19 cellular contexts compared by ENCODE assay signal in genomic region chr12:4443616-4444015, GRCh38. TPM values are rescaled to one million over a fixed set of nuclear protein-coding genes. Genes with fewer than 3 reads are reported as not detected.
"Had no signal": no experiment of that assay in that cellular context is flagged by ENCODE, and none has a peak within 500 bp of the region (broad histone marks: within the 10 kb centered on the region; RNA-seq: fewer than 3 reads in every experiment).

No MANE protein-coding gene starts in this region.

- H3K4me3 Mint-ChIP-seq: activated naive CD4-positive, alpha-beta T cell treated with anti-CD3 and anti-CD28 coated beads for 36 hours; activated naive CD8-positive, alpha-beta T cell treated with anti-CD3 and anti-CD28 coated beads, Interleukin-2, amount 50 U/mL, for 24 hours; nephron; T-cell had no signal

- H3K4me1 ChIP-seq: right lobe of liver, thyroid gland, vagina had no signal

- DNase-seq: activated CD4-positive, alpha-beta T cell treated with anti-CD3 and anti-CD28 coated beads, Interleukin-2, amount 50 U/mL, for 1 hour; activated naive CD4-positive, alpha-beta T cell treated with anti-CD3 and anti-CD28 coated beads for 36 hours; activated naive CD8-positive, alpha-beta T cell treated with anti-CD3 and anti-CD28 coated beads, Interleukin-2, amount 50 U/mL, for 24 hours; activated T-cell treated with anti-CD3 and anti-CD28 coated beads for 4 hours; aorta; effector memory CD4-positive, alpha-beta T cell; heart left ventricle; right lobe of liver; stimulated activated CD4-positive, alpha-beta T cell treated with anti-CD3 and anti-CD28 coated beads, Interleukin-1b, Interleukin-23, amount 100 ng/mL, for 48 hours; T-cell; T-helper 9 cell; thyroid gland had no signal

- FAIRE-seq: frontal cortex had no signal

- H3K36me3 Mint-ChIP-seq: T-cell had no signal

- H3K9me3 ChIP-seq: heart left ventricle, right lobe of liver, thyroid gland, vagina had no signal

- H3K9me3 Mint-ChIP-seq: activated naive CD4-positive, alpha-beta T cell treated with anti-CD3 and anti-CD28 coated beads for 36 hours; activated naive CD8-positive, alpha-beta T cell treated with anti-CD3 and anti-CD28 coated beads, Interleukin-2, amount 50 U/mL, for 24 hours; nephron; T-cell had no signal

- H3K27ac Mint-ChIP-seq: activated naive CD4-positive, alpha-beta T cell treated with anti-CD3 and anti-CD28 coated beads for 36 hours; activated naive CD8-positive, alpha-beta T cell treated with anti-CD3 and anti-CD28 coated beads, Interleukin-2, amount 50 U/mL, for 24 hours; nephron; T-cell had no signal

- H3K27me3 ChIP-seq: right lobe of liver, thyroid gland, vagina had no signal

- H3K4me3 ChIP-seq: heart left ventricle, right lobe of liver, thyroid gland, vagina had no signal

- ATAC-seq: activated CD4-positive, CD25-positive, alpha-beta regulatory T cell treated with anti-CD3 and anti-CD28 coated beads, Interleukin-2, amount 50 U/mL, for 24 hours; activated naive CD8-positive, alpha-beta T cell treated with anti-CD3 and anti-CD28 coated beads, Interleukin-2, amount 50 U/mL, for 24 hours; heart left ventricle; right lobe of liver; T-cell had no signal

- H3K27ac ChIP-seq: epithelial cell of prostate, heart left ventricle, right lobe of liver, thyroid gland, vagina had no signal

- H3K36me3 ChIP-seq: heart left ventricle, right lobe of liver, thyroid gland, vagina had no signal

RNA-seq across cellular contexts. Expression of gene FGF6, which starts 2.0 kb away (rescaled TPM):
- total RNA-seq: activated naive CD4-positive, alpha-beta T cell treated with anti-CD3 and anti-CD28 coated beads for 36 hours; aorta; frontal cortex; heart left ventricle; omental fat pad; pulmonary artery endothelial cell; right lobe of liver; T-cell; thyroid gland; vagina had no signal
